ENCODE assay signal across 16 cellular contexts in genomic region chr9:99353408-99353807, GRCh38.
DNase-seq lines count a peak whose midpoint lies in the region; ATAC-seq, FAIRE-seq and TF ChIP-seq lines count a peak whose summit lies in the region.
"Had no signal": no experiment of that assay in that cellular context is flagged by ENCODE, and none has a peak within 500 bp of the region (broad histone marks: within the 10 kb centered on the region; RNA-seq: fewer than 3 reads in every experiment).

No MANE protein-coding gene starts in this region.

- H3K36me3 ChIP-seq in bronchial epithelial cell (ENCODE audit: control insufficient read depth, insufficient read depth, low read length) = no peaks in the 10 kb centered on the region
- H3K36me3 ChIP-seq in lung (ENCODE audit: control insufficient read depth in 2 of 2, insufficient read depth in 2 of 2, low read length in 2 of 2) = no peaks in the 10 kb centered on the region
- H3K36me3 ChIP-seq in upper lobe of right lung = no peaks in the 10 kb centered on the region
- no peaks in the 10 kb centered on the region for H3K36me3 ChIP-seq in H7 (replicated peaks; ENCODE audit: control insufficient read depth, insufficient read depth, low read length)
- H3K36me3 ChIP-seq: HAP-1 had no signal

- peak overlapping the region; percentile 55 for H3K4me3 Mint-ChIP-seq in HFFc6
- H3K4me3 Mint-ChIP-seq in activated CD4-positive, alpha-beta memory T cell treated with anti-CD3 and anti-CD28 coated beads, Interleukin-2, amount 10 ng/mL, durations not matched to agents 7 days and 5 days = no peak overlapping the region
- H3K4me3 Mint-ChIP-seq: neural crest cell had no signal

- peak; percentile 13 for FAIRE-seq in bronchial epithelial cell (lab: Jason Lieb, UNC)

- H3K27ac Mint-ChIP-seq in HFFc6 = peak overlapping the region; percentile 86
- H3K27ac Mint-ChIP-seq in activated CD4-positive, alpha-beta memory T cell treated with anti-CD3 and anti-CD28 coated beads, Interleukin-2, amount 10 ng/mL, durations not matched to agents 7 days and 5 days = no peak overlapping the region

- H3K4me1 Mint-ChIP-seq in HFFc6 (ENCODE audit: low read depth) = peaks cover 37% of the 10 kb centered on the region
- H3K4me1 Mint-ChIP-seq in activated CD4-positive, alpha-beta memory T cell treated with anti-CD3 and anti-CD28 coated beads, Interleukin-2, amount 10 ng/mL, durations not matched to agents 7 days and 5 days = no peaks in the 10 kb centered on the region
- H3K4me1 Mint-ChIP-seq: neural crest cell had no signal

- no peaks in the 10 kb centered on the region for H3K36me3 Mint-ChIP-seq in HFFc6 (ENCODE audit: low read depth)
- H3K36me3 Mint-ChIP-seq in activated CD4-positive, alpha-beta memory T cell treated with anti-CD3 and anti-CD28 coated beads, Interleukin-2, amount 10 ng/mL, durations not matched to agents 7 days and 5 days (ENCODE audit: low read depth) = no peaks in the 10 kb centered on the region

- intact Hi-C loops in upper lobe of right lung (cut with DNase I) = no loop called here

- peaks cover 3% of the 10 kb centered on the region; the same call in 1 of the 2 replicates for H3K27me3 Mint-ChIP-seq in HFFc6 (ENCODE audit: insufficient read depth)
- peaks cover 7% of the 10 kb centered on the region for H3K27me3 Mint-ChIP-seq in activated CD4-positive, alpha-beta memory T cell treated with anti-CD3 and anti-CD28 coated beads, Interleukin-2, amount 10 ng/mL, durations not matched to agents 7 days and 5 days

- CTCF ChIA-PET in activated CD4-positive, alpha-beta memory T cell treated with anti-CD3 and anti-CD28 coated beads, Interleukin-2, amount 10 ng/mL, durations not matched to agents 7 days and 5 days (lab: Charles Lee) = no interaction called here

- DNase-seq in HFFc6 (peak; percentile 98), bronchial epithelial cell (ENCODE audit: low read depth) (peak; percentile 77), lung (ENCODE audit: low spot score) (peak; percentile 40), upper lobe of right lung (no peak), H7 (no peak)
- no peak for DNase-seq in activated CD4-positive, alpha-beta memory T cell treated with anti-CD3 and anti-CD28 coated beads, Interleukin-2, amount 10 ng/mL, durations not matched to agents 7 days and 5 days
- DNase-seq: activated CD4-positive, alpha-beta T cell treated with anti-CD3 and anti-CD28 coated beads for 48 hours; foreskin melanocyte; KG1; NCI-H2107; stimulated activated naive CD4-positive, alpha-beta T cell had no signal

- 73 to 79% methylated on average over 5 of the region's 5 CpGs for WGBS in lung, 2 donors

- TF ChIP-seq CTCF in HFFc6 (IDR thresholded peaks at IDR 0.05) (no peak), bronchial epithelial cell (IDR thresholded peaks at IDR 0.05; ENCODE audit: insufficient read depth, low read length, severe bottlenecking) (no peak), lung (IDR thresholded peaks at IDR 0.05; ENCODE audit: control extremely low read depth, extremely low read depth) (no peak), upper lobe of right lung (IDR thresholded peaks at IDR 0.05) (no peak)

- no peaks in the 10 kb centered on the region for H3K27me3 ChIP-seq in bronchial epithelial cell (ENCODE audit: control insufficient read depth, insufficient read depth, low read length)
- H3K27me3 ChIP-seq in lung (ENCODE audit: control insufficient read depth, insufficient read depth) = no peaks in the 10 kb centered on the region
- no peaks in the 10 kb centered on the region for H3K27me3 ChIP-seq in upper lobe of right lung
- H3K27me3 ChIP-seq in H7 (ENCODE audit: control insufficient read depth, insufficient read depth, low read length) = no peaks in the 10 kb centered on the region

- ATAC-seq in lung (ENCODE audit: insufficient read depth, low FRiP score) (no peak), upper lobe of right lung (peak; percentile 42), HG03108 (IDR thresholded peaks at IDR 0.05; ENCODE audit: unreplicated experiment) (no peak), HG03439 (IDR thresholded peaks at IDR 0.05; ENCODE audit: unreplicated experiment) (no peak)
- ATAC-seq: SK-N-SH treated with all-trans-retinoic acid at 6 μM for 48 hours had no signal

- H3K9me3 ChIP-seq in lung (ENCODE audit: control insufficient read depth in 2 of 2, insufficient read depth in 1 of 2, low read length in 1 of 2) (no peaks in the 10 kb centered on the region), upper lobe of right lung (no peaks in the 10 kb centered on the region)
- H3K9me3 ChIP-seq: HAP-1 had no signal

- no peaks in the 10 kb centered on the region for H3K9me3 Mint-ChIP-seq in HFFc6
- H3K9me3 Mint-ChIP-seq in activated CD4-positive, alpha-beta memory T cell treated with anti-CD3 and anti-CD28 coated beads, Interleukin-2, amount 10 ng/mL, durations not matched to agents 7 days and 5 days = no peaks in the 10 kb centered on the region

- no peak overlapping the region for H3K4me3 ChIP-seq in bronchial epithelial cell (ENCODE audit: low read depth, low read length)
- no peak overlapping the region for H3K4me3 ChIP-seq in lung
- no peak overlapping the region for H3K4me3 ChIP-seq in upper lobe of right lung
- no peak overlapping the region for H3K4me3 ChIP-seq in H7 (ENCODE audit: insufficient read depth, low read depth, low read length)
- H3K4me3 ChIP-seq: HAP-1 had no signal

- H3K27ac ChIP-seq in lung (ENCODE audit: low read depth in 1 of 2, low read length in 1 of 2) = peak overlapping the region in 1 of 2 donors; percentile 48
- peak overlapping the region; percentile 72 for H3K27ac ChIP-seq in upper lobe of right lung

- no peaks in the 10 kb centered on the region for H3K4me1 ChIP-seq in lung (ENCODE audit: control insufficient read depth in 2 of 2, insufficient read depth in 2 of 2, low read length in 2 of 2)
- peaks cover 10% of the 10 kb centered on the region for H3K4me1 ChIP-seq in upper lobe of right lung
- H3K4me1 ChIP-seq: HAP-1 had no signal

- POLR2A ChIA-PET in activated CD4-positive, alpha-beta memory T cell treated with anti-CD3 and anti-CD28 coated beads, Interleukin-2, amount 10 ng/mL, durations not matched to agents 7 days and 5 days (lab: Charles Lee) = no interaction called here

Comparison
In these comparisons a context has a peak if more than half of its experiments do, and no peak if none do; other contexts are left out.
1. DNase-seq: peak in HFFc6 (single experiment), bronchial epithelial cell (single experiment) and lung (single experiment); none in upper lobe of right lung (single experiment), activated CD4-positive, alpha-beta memory T cell treated with anti-CD3 and anti-CD28 coated beads, Interleukin-2, amount 10 ng/mL, durations not matched to agents 7 days and 5 days (single experiment) and H7 (single experiment).